In genomic region chr2:163732718-163733117, GRCh38 we compare ENCODE assay signal across 9 cellular contexts.
DNase-seq lines count a peak whose midpoint lies in the region; ATAC-seq and TF ChIP-seq lines count a peak whose summit lies in the region.
"Had no signal": no experiment of that assay in that cellular context is flagged by ENCODE, and none has a peak within 500 bp of the region (broad histone marks: within the 10 kb centered on the region; RNA-seq: fewer than 3 reads in every experiment).

No MANE protein-coding gene starts in this region.

- H3K9me3 ChIP-seq in HEK293 (ENCODE audit: control insufficient read depth, insufficient read depth, low read depth, low read length): no peaks in the 10 kb centered on the region
- H3K9me3 ChIP-seq in WERI-Rb-1 (ENCODE audit: severe bottlenecking): no peaks in the 10 kb centered on the region

- POLR2A ChIA-PET in HEK293 (lab: Yijun Ruan, JAX): no interaction called here

- H3K4me3 Mint-ChIP-seq in stimulated activated effector memory CD8-positive, alpha-beta T cell treated with anti-CD3 and anti-CD28 coated beads, Interleukin-12 subunit alpha, Interleukin-12 subunit beta, amount 100 ng/mL, for 72 hours: no peak overlapping the region

- H3K4me3 ChIP-seq in HEK293 (ENCODE audit: low read depth, low read length) (no peak overlapping the region), skin epidermis (peak overlapping the region in 3 of 7 experiments; percentile 1 to 61 (median 7)), WERI-Rb-1 (ENCODE audit: low read depth, low read length) (no peak overlapping the region)

- H3K27me3 ChIP-seq in WERI-Rb-1 (ENCODE audit: insufficient read depth, low read depth, severe bottlenecking): no peaks in the 10 kb centered on the region

- CTCF ChIA-PET in HEK293 (lab: Yijun Ruan, JAX): interaction anchor here (1.1 to 1.2 kb wide), 2 partner anchors 146 to 389 kb away, joined by 3 to 4 read pairs; no protein-coding TSS in a partner anchor

- peaks cover 12% of the 10 kb centered on the region for H3K4me1 ChIP-seq in HEK293 (ENCODE audit: control insufficient read depth, insufficient read depth, low read length)

- peaks cover 5% of the 10 kb centered on the region for H3K4me1 Mint-ChIP-seq in stimulated activated effector memory CD8-positive, alpha-beta T cell treated with anti-CD3 and anti-CD28 coated beads, Interleukin-12 subunit alpha, Interleukin-12 subunit beta, amount 100 ng/mL, for 72 hours

- H3K36me3 ChIP-seq in HEK293 (ENCODE audit: control insufficient read depth in 2 of 2, insufficient read depth in 1 of 2, low read length in 2 of 2): no peaks in the 10 kb centered on the region
- 0 out of 2 replicates have a peak, but pooled peaks cover 3% of the 10 kb centered on the region for H3K36me3 ChIP-seq in WERI-Rb-1

- no peaks in the 10 kb centered on the region for H3K36me3 Mint-ChIP-seq in stimulated activated effector memory CD8-positive, alpha-beta T cell treated with anti-CD3 and anti-CD28 coated beads, Interleukin-12 subunit alpha, Interleukin-12 subunit beta, amount 100 ng/mL, for 72 hours

- no peak for ATAC-seq in stimulated activated effector memory CD8-positive, alpha-beta T cell treated with anti-CD3 and anti-CD28 coated beads, Interleukin-12 subunit alpha, Interleukin-12 subunit beta, amount 100 ng/mL, for 72 hours
- no peak for ATAC-seq in HG03097 (IDR thresholded peaks at IDR 0.05; ENCODE audit: low FRiP score, unreplicated experiment)

- no peak overlapping the region for H3K27ac Mint-ChIP-seq in stimulated activated effector memory CD8-positive, alpha-beta T cell treated with anti-CD3 and anti-CD28 coated beads, Interleukin-12 subunit alpha, Interleukin-12 subunit beta, amount 100 ng/mL, for 72 hours

- H3K27ac ChIP-seq in HEK293 (ENCODE audit: extremely low read depth, low read depth, low read length) (no peak overlapping the region), angular gyrus (ENCODE audit: low read depth, low read length) (peak overlapping the region; percentile 64), skin epidermis (peak overlapping the region in 14 of 21 experiments; percentile 4 to 68 (median 52)), WERI-Rb-1 (no peak overlapping the region)

- H3K9me3 Mint-ChIP-seq in stimulated activated effector memory CD8-positive, alpha-beta T cell treated with anti-CD3 and anti-CD28 coated beads, Interleukin-12 subunit alpha, Interleukin-12 subunit beta, amount 100 ng/mL, for 72 hours: peaks cover 9% of the 10 kb centered on the region

- DNase-seq in inferior parietal cortex (ENCODE audit: extremely low spot score): peak; percentile 68
- DNase-seq in D341Med (ENCODE audit: low spot score): no peak
- DNase-seq in WERI-Rb-1: no peak
- DNase-seq in stimulated activated effector memory CD8-positive, alpha-beta T cell treated with anti-CD3 and anti-CD28 coated beads, Interleukin-12 subunit alpha, Interleukin-12 subunit beta, amount 100 ng/mL, for 72 hours (ENCODE audit: low spot score in 2 of 2): no peak
- DNase-seq: DND-41 had no signal

- TF ChIP-seq CTCF in HEK293 (tag by site-specific recombination; IDR thresholded peaks at IDR 0.05) (no peak), WERI-Rb-1 (IDR thresholded peaks at IDR 0.05; ENCODE audit: low read depth, low read length) (no peak)

TF ChIP-seq in HEK293, 187 proteins besides CTCF, POLR2A, EP300 and RAD21:
- TF ChIP-seq SCRT2 (tag by site-specific recombination; IDR thresholded peaks at IDR 0.05) (no peak), PRDM1 (tag by site-specific recombination; IDR thresholded peaks at IDR 0.05) (peak; percentile 73)
TF ChIP-seq in HEK293: peak in this region for 1.

Comparison
In these comparisons a context has a peak if more than half of its experiments do, and no peak if none do; other contexts are left out.
1. H3K27ac ChIP-seq: peak in angular gyrus (single experiment) and skin epidermis (14 of 21); none in HEK293 (single experiment) and WERI-Rb-1 (single experiment).